Comparison of ENCODE assay signal across 22 cellular contexts in the genomic region with DNA sequence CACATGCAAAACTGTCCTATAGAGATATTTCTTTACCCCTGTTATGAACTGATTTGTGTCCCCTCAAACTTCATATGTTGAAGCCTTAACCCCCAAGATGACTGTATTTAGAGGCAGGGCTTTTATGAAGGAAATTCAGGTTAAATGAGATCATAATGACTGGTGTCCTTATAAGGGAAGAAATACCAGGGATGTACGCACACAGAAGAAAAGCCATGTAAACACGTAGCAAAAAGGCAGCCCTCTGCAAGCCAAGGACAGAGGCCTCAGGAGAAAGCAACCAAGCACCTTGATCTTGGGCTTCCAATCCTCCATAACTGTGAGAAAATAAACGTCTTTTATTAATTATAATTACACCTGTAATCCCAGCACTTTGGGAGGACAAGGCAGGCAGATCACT.
"Had no signal": no experiment of that assay in that cellular context is flagged by ENCODE, and none has a peak within 500 bp of the region (broad histone marks: within the 10 kb centered on the region; RNA-seq: fewer than 3 reads in every experiment).

No MANE protein-coding gene starts in this region.

- ATAC-seq: activated CD8-positive, alpha-beta T cell treated with anti-CD3 and anti-CD28 coated beads, Interleukin-2, amount 10 ng/mL, durations not matched to agents 7 days and 5 days; activated naive CD8-positive, alpha-beta T cell treated with anti-CD3 and anti-CD28 coated beads, Interleukin-2, amount 50 U/mL, for 24 hours; left lung; right cardiac atrium; stimulated activated naive CD8-positive, alpha-beta T cell treated with anti-CD3 and anti-CD28 coated beads, Interleukin-15, amount 100 ng/mL, for 72 hours; upper lobe of right lung had no signal

- FAIRE-seq: bronchial epithelial cell, small intestine had no signal

- DNase-seq: activated CD4-positive, alpha-beta T cell treated with anti-CD3 and anti-CD28 coated beads, Interleukin-2, amount 10 ng/mL, durations not matched to agents 7 days and 5 days; activated CD8-positive, alpha-beta T cell treated with anti-CD3 and anti-CD28 coated beads, Interleukin-2, amount 10 ng/mL, durations not matched to agents 7 days and 5 days; activated naive CD4-positive, alpha-beta T cell treated with anti-CD3 and anti-CD28 coated beads for 36 hours; activated naive CD8-positive, alpha-beta T cell treated with anti-CD3 and anti-CD28 coated beads, Interleukin-2, amount 50 U/mL, for 24 hours; activated T-cell treated with anti-CD3 and anti-CD28 coated beads, Interleukin-2, amount 50 U/mL, for 24 hours; aorta; effector CD8-positive, alpha-beta T cell; hypothalamus; left lung; right cardiac atrium; small intestine; stimulated activated CD4-positive, alpha-beta T cell treated with anti-CD3 and anti-CD28 coated beads, Interleukin-4, amount 100 ng/mL, for 1 hour; stimulated activated naive CD8-positive, alpha-beta T cell treated with anti-CD3 and anti-CD28 coated beads, Interleukin-15, amount 100 ng/mL, for 72 hours; T-helper 1 cell; T1000; upper lobe of right lung had no signal

- H3K27ac ChIP-seq: left lung, prostate gland, upper lobe of right lung had no signal

- H3K27ac Mint-ChIP-seq: activated CD4-positive, alpha-beta T cell treated with anti-CD3 and anti-CD28 coated beads, Interleukin-2, amount 10 ng/mL, durations not matched to agents 7 days and 5 days; activated CD8-positive, alpha-beta T cell treated with anti-CD3 and anti-CD28 coated beads, Interleukin-2, amount 10 ng/mL, durations not matched to agents 7 days and 5 days; activated naive CD4-positive, alpha-beta T cell treated with anti-CD3 and anti-CD28 coated beads for 36 hours; activated naive CD8-positive, alpha-beta T cell treated with anti-CD3 and anti-CD28 coated beads, Interleukin-2, amount 50 U/mL, for 24 hours; activated T-cell treated with anti-CD3 and anti-CD28 coated beads, Interleukin-2, amount 50 U/mL, for 24 hours; activated T-helper 2 cell treated with anti-CD3 and anti-CD28 coated beads, Interferon-gamma antibody, Interleukin-2, Interleukin-4, amounts not matched to agents 10 μg/mL and 5 μg/mL and 100 μg/mL, durations not matched to agents 14 hours and 24 hours and 36 hours; dendritic cell treated with granulocyte-macrophage colony-stimulating factor and Interleukin-4, amounts not matched to agents 40 ng/mL and 50 ng/mL, for 4 days; stimulated activated naive CD8-positive, alpha-beta T cell treated with anti-CD3 and anti-CD28 coated beads, Interleukin-15, amount 100 ng/mL, for 72 hours had no signal

- H3K9me3 ChIP-seq: prostate gland, thoracic aorta, upper lobe of right lung had no signal

- H3K27me3 ChIP-seq: upper lobe of right lung had no signal

- H3K4me1 Mint-ChIP-seq: activated CD4-positive, alpha-beta T cell treated with anti-CD3 and anti-CD28 coated beads, Interleukin-2, amount 10 ng/mL, durations not matched to agents 7 days and 5 days; activated naive CD8-positive, alpha-beta T cell treated with anti-CD3 and anti-CD28 coated beads, Interleukin-2, amount 50 U/mL, for 24 hours had no signal

- H3K4me3 ChIP-seq: left lung, prostate gland, thoracic aorta, upper lobe of right lung had no signal

- H3K4me3 Mint-ChIP-seq: activated CD4-positive, alpha-beta T cell treated with anti-CD3 and anti-CD28 coated beads, Interleukin-2, amount 10 ng/mL, durations not matched to agents 7 days and 5 days; activated CD8-positive, alpha-beta T cell treated with anti-CD3 and anti-CD28 coated beads, Interleukin-2, amount 10 ng/mL, durations not matched to agents 7 days and 5 days; activated naive CD4-positive, alpha-beta T cell treated with anti-CD3 and anti-CD28 coated beads for 36 hours; activated naive CD8-positive, alpha-beta T cell treated with anti-CD3 and anti-CD28 coated beads, Interleukin-2, amount 50 U/mL, for 24 hours; activated T-cell treated with anti-CD3 and anti-CD28 coated beads, Interleukin-2, amount 50 U/mL, for 24 hours; dendritic cell treated with granulocyte-macrophage colony-stimulating factor and Interleukin-4, amounts not matched to agents 40 ng/mL and 50 ng/mL, for 4 days; neural crest cell; stimulated activated naive CD8-positive, alpha-beta T cell treated with anti-CD3 and anti-CD28 coated beads, Interleukin-15, amount 100 ng/mL, for 72 hours had no signal

- H3K4me1 ChIP-seq: prostate gland, upper lobe of right lung had no signal

- H3K36me3 ChIP-seq: left lung, prostate gland, thoracic aorta, upper lobe of right lung had no signal
